ENCODE assay signal across 21 cellular contexts in genomic region chr4:144899393-144899792, GRCh38.
DNase-seq lines count a peak whose midpoint lies in the region; ATAC-seq, FAIRE-seq and TF ChIP-seq lines count a peak whose summit lies in the region.
"Had no signal": no experiment of that assay in that cellular context is flagged by ENCODE, and none has a peak within 500 bp of the region (broad histone marks: within the 10 kb centered on the region; RNA-seq: fewer than 3 reads in every experiment).

No MANE protein-coding gene starts in this region.

- H3K9ac ChIP-seq in HepG2 (ENCODE audit: insufficient read depth, low read depth, low read length) (no peak overlapping the region), K562 (ENCODE audit: insufficient read depth in 1 of 2, low read depth in 2 of 2, low read length in 2 of 2) (no peak overlapping the region)
- H3K9ac ChIP-seq: BLaER1 had no signal

- no peak for TF ChIP-seq CTCF in HepG2 (CRISPR knock-in tag; IDR thresholded peaks at IDR 0.05)
- TF ChIP-seq CTCF in right lobe of liver (IDR thresholded peaks at IDR 0.05), result no peak
- TF ChIP-seq CTCF in K562 (IDR thresholded peaks at IDR 0.05 in 2 of 3, conservative IDR thresholded peaks at IDR 0.05 in 1 of 3; ENCODE audit: insufficient read depth in 2 of 3, low read depth in 1 of 3, low read length in 3 of 3), result no peak
- no peak for TF ChIP-seq CTCF in right atrium auricular region (IDR thresholded peaks at IDR 0.05)

- DNase-seq in HepG2 (ENCODE audit: low spot score), result no peak
- no peak for DNase-seq in right lobe of liver
- peak in 2 of 4 experiments; percentile 9 to 11 for DNase-seq in K562 (ENCODE audit: extremely low read depth in 1 of 4, low spot score in 3 of 4)
- no peak for DNase-seq in NCI-H1694 treated with DMSO at 0.1 percent for 48 hours (lab: John Stamatoyannopoulos, UW)
- no peak for DNase-seq in right atrium auricular region (ENCODE audit: low spot score)
- DNase-seq: 8988T; ACHN; BE2C; C1 segment of cervical spinal cord; CD4-positive, alpha-beta memory T cell; CD4-positive, CD25-positive, alpha-beta regulatory T cell; CD8-positive, alpha-beta memory T cell; COR-L47; DMS79 treated with DMSO at 0.1 percent for 48 hours; GF-D8 had no signal

- H3K4me1 ChIP-seq in HepG2 (ENCODE audit: insufficient read depth, low read length) (no peaks in the 10 kb centered on the region), right lobe of liver (no peaks in the 10 kb centered on the region), K562 (replicated peaks in 1 of 2; ENCODE audit: control insufficient read depth in 2 of 2, insufficient read depth in 2 of 2, low read length in 2 of 2) (no peaks in the 10 kb centered on the region), right atrium auricular region (no peaks in the 10 kb centered on the region)
- H3K4me1 ChIP-seq: BE2C had no signal

- H4K20me1 ChIP-seq in HepG2 (ENCODE audit: insufficient read depth, low read length), result no peaks in the 10 kb centered on the region
- H4K20me1 ChIP-seq in K562 (replicated peaks; ENCODE audit: control insufficient read depth, insufficient read depth, low read length), result no peaks in the 10 kb centered on the region
- H4K20me1 ChIP-seq: BLaER1 had no signal

- TF ChIP-seq POLR2A in HepG2 (IDR thresholded peaks at IDR 0.05; ENCODE audit: insufficient read depth in 1 of 2, low read depth in 2 of 2, low read length in 2 of 2), result no peak
- no peak for TF ChIP-seq POLR2A in right lobe of liver (IDR thresholded peaks at IDR 0.05)
- no peak for TF ChIP-seq POLR2A in K562 (conservative IDR thresholded peaks at IDR 0.05)

- POLR2A ChIA-PET in HepG2 (lab: Yijun Ruan, JAX), result no interaction called here
- POLR2A ChIA-PET in K562 (lab: Yijun Ruan, JAX), result no interaction called here

- TF ChIP-seq RAD21 in HepG2 (CRISPR knock-in tag; IDR thresholded peaks at IDR 0.05), result no peak
- TF ChIP-seq RAD21 in Ishikawa (IDR thresholded peaks at IDR 0.05; ENCODE audit: low read depth), result no peak
- TF ChIP-seq RAD21 in K562 (CRISPR knock-in tag; conservative IDR thresholded peaks at IDR 0.05 in 1 of 2, IDR thresholded peaks at IDR 0.05 in 1 of 2), result no peak

- ATAC-seq in HepG2, result no peak
- ATAC-seq in right lobe of liver, result no peak
- no peak for ATAC-seq in K562

- H2AFZ ChIP-seq in HepG2 (ENCODE audit: low read length), result no peak overlapping the region
- H2AFZ ChIP-seq in K562 (ENCODE audit: low read depth, low read length), result no peak overlapping the region

- H3K27me3 ChIP-seq in HepG2 (ENCODE audit: control insufficient read depth in 1 of 2, insufficient read depth in 2 of 2, low read length in 2 of 2) (no peaks in the 10 kb centered on the region), right lobe of liver (no peaks in the 10 kb centered on the region), K562 (ENCODE audit: control insufficient read depth in 2 of 2, insufficient read depth in 2 of 2, low read length in 2 of 2) (no peaks in the 10 kb centered on the region), right atrium auricular region (no peaks in the 10 kb centered on the region)
- H3K27me3 ChIP-seq: BE2C, BLaER1 had no signal

- H3K36me3 ChIP-seq in HepG2 (replicated peaks in 1 of 2; ENCODE audit: control insufficient read depth in 1 of 2, insufficient read depth in 2 of 2, low read length in 2 of 2) (no peaks in the 10 kb centered on the region), right lobe of liver (no peaks in the 10 kb centered on the region), K562 (ENCODE audit: control insufficient read depth, insufficient read depth, low read length) (no peaks in the 10 kb centered on the region), right atrium auricular region (no peaks in the 10 kb centered on the region)
- H3K36me3 ChIP-seq: BE2C, BLaER1 had no signal

- no peak overlapping the region for H3K4me3 ChIP-seq in HepG2 (replicated peaks in 1 of 3; ENCODE audit: insufficient read depth in 1 of 3, low read depth in 2 of 3, low read length in 3 of 3)
- no peak overlapping the region for H3K4me3 ChIP-seq in right lobe of liver
- no peak overlapping the region for H3K4me3 ChIP-seq in K562
- H3K4me3 ChIP-seq in right atrium auricular region, result no peak overlapping the region
- H3K4me3 ChIP-seq: BLaER1 had no signal

- H3K9me3 ChIP-seq in HepG2 (ENCODE audit: low read length) (no peaks in the 10 kb centered on the region), right lobe of liver (no peaks in the 10 kb centered on the region), K562 (replicated peaks; ENCODE audit: control insufficient read depth, insufficient read depth, low read depth, low read length) (no peaks in the 10 kb centered on the region), right atrium auricular region (peaks cover 0 to 8% of the 10 kb centered on the region in 2 donors)
- H3K9me3 ChIP-seq: BE2C, BLaER1 had no signal

- BruUV-seq in HepG2 (replicated peaks; lab: Mats Ljungman, UMichigan) (no TSS peak), K562 (replicated peaks; lab: Mats Ljungman, UMichigan) (no TSS peak)

- H3K27ac ChIP-seq in HepG2 (ENCODE audit: extremely low read length, insufficient read depth, low read length) (no peak overlapping the region), right lobe of liver (no peak overlapping the region), K562 (ENCODE audit: extremely low read depth, low read depth, low read length) (no peak overlapping the region), right atrium auricular region (no peak overlapping the region)
- H3K27ac ChIP-seq: BLaER1 had no signal

- intact Hi-C loops in HepG2 (cut with micrococcal nuclease; ENCODE audit: unreplicated experiment), result no loop called here
- intact Hi-C loops in right lobe of liver (cut with DNase I), result no loop called here
- intact Hi-C loops in K562 (cut with micrococcal nuclease), result no loop called here

- TF ChIP-seq EP300 in HepG2 (IDR thresholded peaks at IDR 0.05; ENCODE audit: low read depth in 2 of 2, low read length in 2 of 2) (no peak), HepG2 (CRISPR knock-in tag; IDR thresholded peaks at IDR 0.05; ENCODE audit: borderline replicate concordance) (no peak), Ishikawa (IDR thresholded peaks at IDR 0.05; ENCODE audit: borderline replicate concordance) (no peak), K562 (IDR thresholded peaks at IDR 0.05; ENCODE audit: low read length) (no peak)

- in situ Hi-C loops in HepG2 (cut with HindIII; ENCODE audit: extremely low pct_ligation_motif_present, low pct_unique_long_range_greater_than_20kb), result no loop called here
- in situ Hi-C loops in K562 (cut with MboI), result no loop called here

- FAIRE-seq in HepG2 (lab: Jason Lieb, UNC), result no peak
- no peak for FAIRE-seq in K562 (lab: Jason Lieb, UNC)
- FAIRE-seq: A204.1, G401.6, GM12891, GM19239 had no signal

- no peaks in the 10 kb centered on the region for H3K9me1 ChIP-seq in K562 (ENCODE audit: control insufficient read depth, insufficient read depth, low read length)

- CTCF ChIA-PET in HepG2 (lab: Yijun Ruan, JAX; ENCODE audit: low intra/inter-chr PET ratio, low total read pairs) (no interaction called here), K562 (lab: Yijun Ruan, JAX; ENCODE audit: low intra/inter-chr PET ratio) (no interaction called here)

- H3K4me2 ChIP-seq in HepG2 (ENCODE audit: low read depth, low read length) (no peak overlapping the region), K562 (ENCODE audit: insufficient read depth, low read length) (no peak overlapping the region)
- H3K4me2 ChIP-seq: BLaER1 had no signal

- under 1% methylated on average over 3 of the region's 3 CpGs for WGBS in HepG2 (ENCODE audit: low lambda C conversion rate)
- WGBS in right lobe of liver (ENCODE audit: insufficient coverage, low coverage, low lambda C conversion rate, missing lambda C conversion rate), result 53% methylated on average over 3 of the region's 3 CpGs
- WGBS in K562 (ENCODE audit: insufficient coverage, low coverage, missing lambda C conversion rate), result 0% methylated on average over 3 of the region's 3 CpGs

- no peaks in the 10 kb centered on the region for H3K79me2 ChIP-seq in HepG2 (ENCODE audit: insufficient read depth, low read length)
- no peaks in the 10 kb centered on the region for H3K79me2 ChIP-seq in K562 (ENCODE audit: control insufficient read depth, insufficient read depth, low read length)

TF ChIP-seq in HepG2, 621 proteins besides CTCF, POLR2A, EP300 and RAD21:
- TF ChIP-seq CREB1 (IDR thresholded peaks at IDR 0.05), result peak; percentile 28; the same call in 1 of the 2 replicates
- TF ChIP-seq CREB1 (CRISPR knock-in tag; IDR thresholded peaks at IDR 0.05), result no peak
- no peak for TF ChIP-seq HOXA5 (CRISPR knock-in tag; IDR thresholded peaks at IDR 0.05)

TF ChIP-seq in Ishikawa, 13 proteins besides CTCF, POLR2A, EP300 and RAD21:
- TF ChIP-seq MAX (IDR thresholded peaks at IDR 0.05) (no peak), USF1 (IDR thresholded peaks at IDR 0.05) (peak; percentile 56; the same call in 1 of the 2 replicates)
TF ChIP-seq in Ishikawa: peak in this region for 1.

TF ChIP-seq in K562, 482 proteins besides CTCF, POLR2A, EP300 and RAD21:
- TF ChIP-seq RBM14 (IDR thresholded peaks at IDR 0.05; ENCODE audit: borderline replicate concordance, insufficient read depth, low read depth, low read length), result no peak
- TF ChIP-seq JUN (IDR thresholded peaks at IDR 0.05; ENCODE audit: borderline replicate concordance, low read depth, low read length), result no peak
- TF ChIP-seq JUN (CRISPR knock-in tag; IDR thresholded peaks at IDR 0.05; ENCODE audit: borderline replicate concordance), result no peak
- TF ChIP-seq RAD51 (IDR thresholded peaks at IDR 0.05; ENCODE audit: borderline replicate concordance, low read depth), result peak; percentile 36; the same call in 1 of the 2 replicates
- TF ChIP-seq KAT8 (IDR thresholded peaks at IDR 0.05; ENCODE audit: low read depth), result no peak
- TF ChIP-seq TEAD2 (tag; IDR thresholded peaks at IDR 0.05), result no peak
- TF ChIP-seq BACH1 (tag; IDR thresholded peaks at IDR 0.05), result no peak
- no peak for TF ChIP-seq SMAD3 (CRISPR knock-in tag; conservative IDR thresholded peaks at IDR 0.05)
- no peak for TF ChIP-seq SMARCA5 (IDR thresholded peaks at IDR 0.05)
- no peak for TF ChIP-seq THAP7 (CRISPR knock-in tag; IDR thresholded peaks at IDR 0.05)
- peak; percentile 63 for TF ChIP-seq USF2 (CRISPR knock-in tag; IDR thresholded peaks at IDR 0.05)

Comparison
In these comparisons a context has a peak if more than half of its experiments do, and no peak if none do; other contexts are left out.
1. Of the 241 proteins assayed by ChIP-seq in both HepG2 and K562: peak only in HepG2: none; only in K562: RAD51 and USF2; in both: none; in neither: 238; mixed calls (peak in some experiments, not most) for 1.